ENCODE assay signal across 1 cellular context in the genomic region with DNA sequence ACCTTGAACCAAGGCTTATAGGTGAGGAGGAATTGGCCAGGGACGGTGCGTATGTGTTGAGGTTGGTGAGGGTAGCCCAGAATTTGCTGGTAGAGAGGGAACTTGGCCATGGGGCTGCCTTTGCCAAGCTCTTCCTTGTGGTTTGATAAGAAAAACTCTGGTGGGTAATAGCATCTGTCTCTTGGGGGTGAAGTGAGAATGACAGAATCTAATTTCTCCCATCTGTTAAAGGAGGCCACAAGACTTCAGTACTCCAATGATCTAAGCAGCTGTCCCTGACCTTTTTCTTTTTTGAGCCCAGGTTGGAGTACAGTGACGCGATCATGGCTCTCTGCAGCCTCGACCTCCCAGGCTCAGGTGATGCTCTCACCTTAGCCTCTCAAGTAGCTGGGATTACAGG.
TF ChIP-seq lines count a peak whose summit lies in the region.

No MANE protein-coding gene starts in this region.

TF ChIP-seq in H1, 55 proteins besides CTCF, POLR2A, EP300 and RAD21:
- TF ChIP-seq CHD2 (IDR thresholded peaks at IDR 0.05; ENCODE audit: low read length) (no peak), BCL11A (IDR thresholded peaks at IDR 0.05; ENCODE audit: low read depth in 2 of 2, low read length in 2 of 2) (no peak), HDAC2 (IDR thresholded peaks at IDR 0.05; ENCODE audit: borderline replicate concordance in 1 of 2, low read depth in 2 of 2, low read length in 2 of 2) (no peak), EZH2 (IDR thresholded peaks at IDR 0.05; ENCODE audit: low read depth, low read length, severe bottlenecking) (no peak), NANOG (IDR thresholded peaks at IDR 0.05; ENCODE audit: insufficient read depth, low read depth, low read length, poor library complexity, severe bottlenecking) (no peak), CBX8 (IDR thresholded peaks at IDR 0.05; ENCODE audit: borderline replicate concordance, low read depth, low read length) (no peak), SAP30 (IDR thresholded peaks at IDR 0.05; ENCODE audit: insufficient read depth, insufficient replicate concordance, low read length) (no peak), GTF2F1 (IDR thresholded peaks at IDR 0.05; ENCODE audit: borderline replicate concordance, low read depth, low read length) (no peak), MAFK (IDR thresholded peaks at IDR 0.05; ENCODE audit: low read depth, low read length) (no peak)
- TF ChIP-seq, protein P1, sequence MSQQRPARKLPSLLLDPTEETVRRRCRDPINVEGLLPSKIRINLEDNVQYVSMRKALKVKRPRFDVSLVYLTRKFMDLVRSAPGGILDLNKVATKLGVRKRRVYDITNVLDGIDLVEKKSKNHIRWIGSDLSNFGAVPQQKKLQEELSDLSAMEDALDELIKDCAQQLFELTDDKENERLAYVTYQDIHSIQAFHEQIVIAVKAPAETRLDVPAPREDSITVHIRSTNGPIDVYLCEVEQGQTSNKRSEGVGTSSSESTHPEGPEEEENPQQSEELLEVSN (IDR thresholded peaks at IDR 0.05) = no peak
